ENCODE assay signal across 17 cellular contexts in genomic region chr12:41225179-41225578, GRCh38. TPM values are rescaled to one million over a fixed set of nuclear protein-coding genes. Genes with fewer than 3 reads are reported as not detected.
DNase-seq lines count a peak whose midpoint lies in the region; ATAC-seq and TF ChIP-seq lines count a peak whose summit lies in the region.
"Had no signal": no experiment of that assay in that cellular context is flagged by ENCODE, and none has a peak within 500 bp of the region (broad histone marks: within the 10 kb centered on the region; RNA-seq: fewer than 3 reads in every experiment).

No MANE protein-coding gene starts in this region.

- H3K4me2 ChIP-seq in Karpas-422 (ENCODE audit: low read depth, low read length, poor library complexity, severe bottlenecking) = peak overlapping the region; percentile 55
- H3K4me2 ChIP-seq: BLaER1 had no signal

- H3K4me3 ChIP-seq in HEK293 (ENCODE audit: low read depth, low read length) (no peak overlapping the region), Karpas-422 (ENCODE audit: low read length) (peak overlapping the region; percentile 1; the same call in 1 of the 2 replicates), SK-N-MC (no peak overlapping the region), suprapubic skin (no peak overlapping the region)
- H3K4me3 ChIP-seq: BLaER1 had no signal

- TF ChIP-seq CTCF in HEK293 (tag by site-specific recombination; IDR thresholded peaks at IDR 0.05) (no peak), suprapubic skin (IDR thresholded peaks at IDR 0.05) (no peak)

- ATAC-seq in HG03045 (IDR thresholded peaks at IDR 0.05; ENCODE audit: unreplicated experiment) = no peak

- no peaks in the 10 kb centered on the region for H3K79me2 ChIP-seq in Karpas-422 (ENCODE audit: low read length)

- no peak for TF ChIP-seq EP300 in suprapubic skin (IDR thresholded peaks at IDR 0.05)

- H3K36me3 ChIP-seq in HEK293 (ENCODE audit: control insufficient read depth in 2 of 2, insufficient read depth in 1 of 2, low read length in 2 of 2) (no peaks in the 10 kb centered on the region), Karpas-422 (ENCODE audit: insufficient read depth, low read length) (no peaks in the 10 kb centered on the region; the same call in 1 of the 2 replicates), SK-N-MC (ENCODE audit: insufficient read depth, low read length) (no peaks in the 10 kb centered on the region), suprapubic skin (no peaks in the 10 kb centered on the region)
- H3K36me3 ChIP-seq: BE2C, BLaER1 had no signal

- H3K4me1 ChIP-seq in HEK293 (ENCODE audit: control insufficient read depth, insufficient read depth, low read length) = peaks cover 5% of the 10 kb centered on the region; the same call in 1 of the 2 replicates
- peaks cover 82% of the 10 kb centered on the region for H3K4me1 ChIP-seq in Karpas-422 (ENCODE audit: low read length)
- no peaks in the 10 kb centered on the region for H3K4me1 ChIP-seq in suprapubic skin
- H3K4me1 ChIP-seq: BE2C, Caco-2 had no signal

- H3K27me3 ChIP-seq in Karpas-422 (ENCODE audit: low read length) (no peaks in the 10 kb centered on the region), suprapubic skin (no peaks in the 10 kb centered on the region)
- H3K27me3 ChIP-seq: BE2C, BLaER1 had no signal

- 77% methylated on average over 1 of the region's 1 CpG for WGBS in suprapubic skin

- DNase-seq in Karpas-422 (no peak), SK-N-MC (ENCODE audit: low read depth, low spot score) (no peak), suprapubic skin (ENCODE audit: low spot score in 2 of 2) (no peak)
- DNase-seq: 8988T; ACHN; BE2C; C1 segment of cervical spinal cord; Caco-2; Calu3; CD4-positive, alpha-beta memory T cell; CD4-positive, CD25-positive, alpha-beta regulatory T cell; CD8-positive, alpha-beta memory T cell; GF-D8 had no signal

- H3K9me3 ChIP-seq in HEK293 (ENCODE audit: control insufficient read depth, insufficient read depth, low read depth, low read length) (no peaks in the 10 kb centered on the region), Karpas-422 (ENCODE audit: low read length) (no peaks in the 10 kb centered on the region), SK-N-MC (ENCODE audit: low read depth, low read length) (no peaks in the 10 kb centered on the region), suprapubic skin (no peaks in the 10 kb centered on the region)
- H3K9me3 ChIP-seq: BE2C, BLaER1, Caco-2 had no signal

- POLR2A ChIA-PET in HEK293 (lab: Yijun Ruan, JAX) = no interaction called here

- no peak overlapping the region for H3K27ac ChIP-seq in HEK293 (ENCODE audit: extremely low read depth, low read depth, low read length)
- peak overlapping the region; percentile 82 for H3K27ac ChIP-seq in Karpas-422 (ENCODE audit: low read length)
- 0 out of 2 replicates have a peak overlapping the region, but pooled peaks have one; percentile 27 for H3K27ac ChIP-seq in SK-N-MC
- no peak overlapping the region for H3K27ac ChIP-seq in suprapubic skin
- H3K27ac ChIP-seq: BLaER1 had no signal

- no peaks in the 10 kb centered on the region for H3K9me2 ChIP-seq in Karpas-422 (replicated peaks; ENCODE audit: insufficient read depth, low read length)

- H4K20me1 ChIP-seq in Karpas-422 (ENCODE audit: insufficient read depth, low read depth, low read length) = no peaks in the 10 kb centered on the region
- H4K20me1 ChIP-seq: BLaER1 had no signal

- H3K9ac ChIP-seq in Karpas-422 (ENCODE audit: low read length) = no peak overlapping the region
- no peak overlapping the region for H3K9ac ChIP-seq in SK-N-MC (ENCODE audit: insufficient read length)
- H3K9ac ChIP-seq: BLaER1 had no signal

- TF ChIP-seq POLR2A in suprapubic skin (IDR thresholded peaks at IDR 0.05) = no peak

- CTCF ChIA-PET in HEK293 (lab: Yijun Ruan, JAX) = interaction anchor here (0.7 to 1.1 kb wide), 2 partner anchors 12 to 35 kb away, joined by 3 read pairs; no protein-coding TSS in a partner anchor

- H2AFZ ChIP-seq in Karpas-422 (ENCODE audit: low read length) = 0 out of 2 replicates have a peak overlapping the region, but pooled peaks have one; percentile 2

TF ChIP-seq in HEK293, 187 proteins besides CTCF, POLR2A, EP300 and RAD21:
- TF ChIP-seq ATF2 (tag by site-specific recombination; IDR thresholded peaks at IDR 0.05; ENCODE audit: low read depth) (peak; percentile 89), ZSCAN5A (tag by site-specific recombination; IDR thresholded peaks at IDR 0.05) (no peak)

RNA-seq across cellular contexts. Expression of gene PDZRN4, which starts 37.1 kb away (rescaled TPM):
- total RNA-seq in Karpas-422 (2014; rRNA removed; shearing (Covaris generic); ENCODE audit: low replicate concordance) = 2.4 and 3.6 TPM in 2 replicates
- 1 to 10 TPM in 2 of 4 donors, under 1 TPM in 2; 0.42 to 4.4 (median 2.4) TPM for total RNA-seq in suprapubic skin
- total RNA-seq: A673; Caco-2; Calu3; CD4-positive, alpha-beta memory T cell; CD4-positive, CD25-positive, alpha-beta regulatory T cell; CD8-positive, alpha-beta memory T cell had no signal

Comparison
In these comparisons a context has a peak if more than half of its experiments do, and no peak if none do; other contexts are left out.
1. H3K27ac ChIP-seq: peak in Karpas-422 (single experiment) and SK-N-MC (single experiment); none in HEK293 (single experiment) and suprapubic skin (single experiment).